ENCODE assay signal across 16 cellular contexts in genomic region chr18:46109386-46109785, GRCh38. TPM values are rescaled to one million over a fixed set of nuclear protein-coding genes. Genes with fewer than 3 reads are reported as not detected.
DNase-seq lines count a peak whose midpoint lies in the region; ATAC-seq, FAIRE-seq and TF ChIP-seq lines count a peak whose summit lies in the region.
"Had no signal": no experiment of that assay in that cellular context is flagged by ENCODE, and none has a peak within 500 bp of the region (broad histone marks: within the 10 kb centered on the region; RNA-seq: fewer than 3 reads in every experiment).

No MANE protein-coding gene starts in this region.

- ATAC-seq in activated T-cell treated with anti-CD3 and anti-CD28 coated beads, Interleukin-2, amount 50 U/mL, for 4 hours: no peak
- ATAC-seq: GM12878 had no signal

- TF ChIP-seq POLR2A in transverse colon (IDR thresholded peaks at IDR 0.05): no peak

- H3K9me3 Mint-ChIP-seq in activated T-cell treated with anti-CD3 and anti-CD28 coated beads, Interleukin-2, amount 50 U/mL, for 24 hours: no peaks in the 10 kb centered on the region
- no peaks in the 10 kb centered on the region for H3K9me3 Mint-ChIP-seq in activated T-cell treated with anti-CD3 and anti-CD28 coated beads, Interleukin-2, amount 50 U/mL, for 4 hours
- peaks cover 7% of the 10 kb centered on the region for H3K9me3 Mint-ChIP-seq in endodermal cell

- 80 to 87% methylated on average over 1 to 5 of the region's 5 CpGs for WGBS in endodermal cell (ENCODE audit: insufficient coverage in 1 of 2, insufficient read length in 1 of 2), 2 experiments
- 50 to 73% methylated on average over 1 to 5 of the region's 5 CpGs for WGBS in transverse colon (ENCODE audit: low coverage in 1 of 2), 2 donors

- TF ChIP-seq CTCF in D721Med (IDR thresholded peaks at IDR 0.05; ENCODE audit: insufficient read depth, missing control alignments) (no peak), endodermal cell (conservative IDR thresholded peaks at IDR 0.05) (no peak), transverse colon (IDR thresholded peaks at IDR 0.05) (no peak)

- intact Hi-C loops in transverse colon (cut with DNase I; ENCODE audit: low total_unique reads): no loop called here

- peaks cover 74% of the 10 kb centered on the region for H3K36me3 Mint-ChIP-seq in activated T-cell treated with anti-CD3 and anti-CD28 coated beads, Interleukin-2, amount 50 U/mL, for 24 hours (ENCODE audit: low read depth)
- peaks cover 24% of the 10 kb centered on the region for H3K36me3 Mint-ChIP-seq in activated T-cell treated with anti-CD3 and anti-CD28 coated beads, Interleukin-2, amount 50 U/mL, for 4 hours (ENCODE audit: insufficient read depth)
- H3K36me3 Mint-ChIP-seq in endodermal cell (ENCODE audit: low read depth): peaks cover 56% of the 10 kb centered on the region

- H3K4me3 ChIP-seq in endodermal cell (ENCODE audit: low read length): no peak overlapping the region
- H3K4me3 ChIP-seq in transverse colon: no peak overlapping the region
- H3K4me3 ChIP-seq: GM12878, GM23248 had no signal

- H3K27me3 ChIP-seq in endodermal cell (ENCODE audit: control insufficient read depth, insufficient read depth, low read length, poor library complexity, severe bottlenecking): no peaks in the 10 kb centered on the region
- H3K27me3 ChIP-seq in transverse colon: no peaks in the 10 kb centered on the region

- peak; percentile 84 for FAIRE-seq in D721Med (lab: Jason Lieb, UNC)
- FAIRE-seq: GM12878, GM18507, H54 had no signal

- H3K4me3 Mint-ChIP-seq in activated T-cell treated with anti-CD3 and anti-CD28 coated beads, Interleukin-2, amount 50 U/mL, for 24 hours: no peak overlapping the region
- no peak overlapping the region for H3K4me3 Mint-ChIP-seq in activated T-cell treated with anti-CD3 and anti-CD28 coated beads, Interleukin-2, amount 50 U/mL, for 4 hours
- H3K4me3 Mint-ChIP-seq in endodermal cell: no peak overlapping the region
- H3K4me3 Mint-ChIP-seq: CD14-positive monocyte had no signal

- H3K27me3 Mint-ChIP-seq in activated T-cell treated with anti-CD3 and anti-CD28 coated beads, Interleukin-2, amount 50 U/mL, for 24 hours: no peaks in the 10 kb centered on the region
- H3K27me3 Mint-ChIP-seq in activated T-cell treated with anti-CD3 and anti-CD28 coated beads, Interleukin-2, amount 50 U/mL, for 4 hours (ENCODE audit: low read depth): no peaks in the 10 kb centered on the region
- H3K27me3 Mint-ChIP-seq in endodermal cell (ENCODE audit: insufficient read depth): no peaks in the 10 kb centered on the region

- in situ Hi-C loops in transverse colon (cut with MboI; ENCODE audit: low pct_ligation_motif_present in 1 of 4, low pct_unique_long_range_greater_than_20kb in 1 of 4, low sequenced_read_pairs in 3 of 4): no loop called here

- H3K9me3 ChIP-seq in endodermal cell (ENCODE audit: control insufficient read depth, low read length) (peaks cover 11% of the 10 kb centered on the region), transverse colon (no peaks in the 10 kb centered on the region)

- H3K36me3 ChIP-seq in endodermal cell (ENCODE audit: control insufficient read depth, insufficient read depth, low read length) (peaks cover 47% of the 10 kb centered on the region), transverse colon (no peaks in the 10 kb centered on the region)

- TF ChIP-seq EP300 in transverse colon (IDR thresholded peaks at IDR 0.05; ENCODE audit: low read depth): no peak

- H3K4me1 Mint-ChIP-seq in activated T-cell treated with anti-CD3 and anti-CD28 coated beads, Interleukin-2, amount 50 U/mL, for 24 hours (ENCODE audit: low read depth): peaks cover 32% of the 10 kb centered on the region
- peaks cover 18% of the 10 kb centered on the region for H3K4me1 Mint-ChIP-seq in activated T-cell treated with anti-CD3 and anti-CD28 coated beads, Interleukin-2, amount 50 U/mL, for 4 hours (ENCODE audit: low read depth)
- H3K4me1 Mint-ChIP-seq in endodermal cell: peaks cover 22% of the 10 kb centered on the region

- peak overlapping the region; percentile 71 for H3K27ac Mint-ChIP-seq in activated T-cell treated with anti-CD3 and anti-CD28 coated beads, Interleukin-2, amount 50 U/mL, for 24 hours
- peak overlapping the region; percentile 35 for H3K27ac Mint-ChIP-seq in endodermal cell

- no peak overlapping the region for H3K27ac ChIP-seq in endodermal cell (ENCODE audit: low read depth, low read length)
- H3K27ac ChIP-seq in transverse colon: peak overlapping the region; percentile 9 to 41 (median 20)
- H3K27ac ChIP-seq: 22Rv1, GM23248 had no signal

- no peak overlapping the region for H3K9ac ChIP-seq in endodermal cell (ENCODE audit: extremely low read depth, low read length, poor library complexity, severe bottlenecking)
- H3K9ac ChIP-seq: GM23248 had no signal

- H3K4me1 ChIP-seq in endodermal cell (ENCODE audit: control insufficient read depth, insufficient read depth, low read length) (peaks cover 6% of the 10 kb centered on the region), transverse colon (peaks cover 5 to 16% (median 11%) of the 10 kb centered on the region in 4 donors)

- DNase-seq in activated T-cell treated with anti-CD3 and anti-CD28 coated beads, Interleukin-2, amount 50 U/mL, for 24 hours: no peak
- no peak for DNase-seq in activated T-cell treated with anti-CD3 and anti-CD28 coated beads, Interleukin-2, amount 50 U/mL, for 4 hours
- DNase-seq in D721Med (ENCODE audit: insufficient read length, low spot score): no peak
- DNase-seq in endodermal cell: no peak
- DNase-seq in transverse colon: no peak
- DNase-seq in DMS53 (lab: John Stamatoyannopoulos, UW): no peak
- no peak for DNase-seq in SHP77 treated with DMSO at 0.1 percent for 48 hours (lab: John Stamatoyannopoulos, UW)
- DNase-seq: DMS 273 treated with DMSO at 0.1 percent for 48 hours, DMS79, GM23248, IMR-90 had no signal

RNA-seq across cellular contexts. Expression of gene HAUS1, which starts 5.2 kb away (rescaled TPM):
- total RNA-seq in activated T-cell treated with anti-CD3 and anti-CD28 coated beads, Interleukin-2, amount 50 U/mL, for 4 hours: 10 to 100 TPM; 34.7 to 42.4 (median 37.0) TPM
- 100 to 1,000 TPM in 1 of 2 donors, 10 to 100 TPM in 1; 80.1 to 130 TPM for total RNA-seq in endodermal cell
- polyA plus RNA-seq in endodermal cell (2013, experiment 1 of 2): 110 TPM
- 113 TPM for polyA plus RNA-seq in endodermal cell (2013, experiment 2 of 2)
- 10 to 100 TPM in 2 of 4 donors, 1 to 10 TPM in 1, not detected in 1; 1.6 to 33.5 (median 19.8) TPM for total RNA-seq in transverse colon

RNA-seq across cellular contexts. Expression of gene ATP5F1A, which starts 11.3 kb away (rescaled TPM):
- 100 to 1,000 TPM; 459 to 501 (median 492) TPM for total RNA-seq in activated T-cell treated with anti-CD3 and anti-CD28 coated beads, Interleukin-2, amount 50 U/mL, for 4 hours
- total RNA-seq in endodermal cell (100 to 1,000 TPM; 608 to 706 TPM), transverse colon (100 to 1,000 TPM; 284 to 811 (median 475) TPM)
- polyA plus RNA-seq in endodermal cell (2013, experiment 1 of 2): 609 TPM
- polyA plus RNA-seq in endodermal cell (2013, experiment 2 of 2): 550 TPM

RNA-seq across cellular contexts. Expression of gene PSTPIP2, which starts 37.3 kb away (rescaled TPM):
- 10 to 100 TPM; 15.8 to 16.6 (median 16.4) TPM for total RNA-seq in activated T-cell treated with anti-CD3 and anti-CD28 coated beads, Interleukin-2, amount 50 U/mL, for 4 hours
- 10 to 100 TPM; 10.6 to 10.8 TPM for total RNA-seq in endodermal cell
- polyA plus RNA-seq in endodermal cell (2013, experiment 1 of 2): 6.3 TPM
- polyA plus RNA-seq in endodermal cell (2013, experiment 2 of 2): 6.2 TPM
- total RNA-seq in transverse colon: 10 to 100 TPM in 2 of 4 donors, 1 to 10 TPM in 2; 2.6 to 21.9 (median 8.7) TPM
